Comparison of ENCODE assay signal across 13 cellular contexts in genomic region chr4:139841464-139842195, GRCh38.
DNase-seq lines count a peak whose midpoint lies in the region; ATAC-seq and TF ChIP-seq lines count a peak whose summit lies in the region.
"Had no signal": no experiment of that assay in that cellular context is flagged by ENCODE, and none has a peak within 500 bp of the region (broad histone marks: within the 10 kb centered on the region; RNA-seq: fewer than 3 reads in every experiment).

No MANE protein-coding gene starts in this region.

- TF ChIP-seq CTCF in brain (conservative IDR thresholded peaks at IDR 0.05) (peak in 1 of 2 experiments; percentile 35), nephron (IDR thresholded peaks at IDR 0.05; ENCODE audit: unreplicated experiment in 3 of 3) (no peak), foreskin fibroblast (IDR thresholded peaks at IDR 0.05; ENCODE audit: low read depth, low read length) (no peak)

- H3K4me1 Mint-ChIP-seq in brain (peaks cover 78% of the 10 kb centered on the region), nephron (peaks cover 44% of the 10 kb centered on the region)

- no peak overlapping the region for H3K9ac ChIP-seq in HUES48 (ENCODE audit: low read depth, low read length)

- no peaks in the 10 kb centered on the region for H3K36me3 ChIP-seq in HUES48 (ENCODE audit: control insufficient read depth, insufficient read depth, low read length)
- H3K36me3 ChIP-seq: SJSA1 had no signal

- peak overlapping the region; percentile 32 for H3K27ac ChIP-seq in HUES48 (ENCODE audit: low read depth, low read length)
- H3K27ac ChIP-seq: SJSA1 had no signal

- H3K27me3 ChIP-seq in HUES48 (ENCODE audit: control insufficient read depth, insufficient read depth, low read length), result no peaks in the 10 kb centered on the region
- H3K27me3 ChIP-seq: SJSA1 had no signal

- H3K9me3 ChIP-seq in HUES48 (ENCODE audit: control insufficient read depth, insufficient read depth, low read length), result no peaks in the 10 kb centered on the region
- H3K9me3 ChIP-seq: SJSA1 had no signal

- ATAC-seq in GM18502 (IDR thresholded peaks at IDR 0.05; ENCODE audit: poor library complexity, unreplicated experiment) (no peak), HG03095 (IDR thresholded peaks at IDR 0.05; ENCODE audit: unreplicated experiment) (no peak)

- no peaks in the 10 kb centered on the region for H3K4me1 ChIP-seq in HUES48 (ENCODE audit: control insufficient read depth, insufficient read depth, low read length)
- H3K4me1 ChIP-seq: SJSA1 had no signal

- H3K27me3 Mint-ChIP-seq in brain (peaks cover 4% of the 10 kb centered on the region), nephron (ENCODE audit: low read depth) (no peaks in the 10 kb centered on the region)
- H3K27me3 Mint-ChIP-seq: activated naive CD8-positive, alpha-beta T cell; stimulated activated naive CD8-positive, alpha-beta T cell treated with anti-CD3 and anti-CD28 coated beads, Interleukin-15, Interleukin-2, amounts not matched to agents 100 ng/mL and 50 ng/mL, for 24 hours had no signal

- DNase-seq in NCI-H2081 treated with DMSO at 0.1 percent for 48 hours (lab: John Stamatoyannopoulos, UW) (peak; percentile 90), foreskin fibroblast (no peak), globus pallidus (ENCODE audit: low spot score) (no peak)
- DNase-seq: MM.1S; stimulated activated CD4-positive, alpha-beta T cell treated with anti-CD3 and anti-CD28 coated beads, Interleukin-15, amount 100 ng/mL, for 24 hours had no signal

- H3K27ac Mint-ChIP-seq in brain (peak overlapping the region in 3 of 5 experiments; percentile 61 to 96 (median 88)), nephron (peak overlapping the region; percentile 55 to 74 (median 71))
- H3K27ac Mint-ChIP-seq: activated naive CD8-positive, alpha-beta T cell; stimulated activated naive CD8-positive, alpha-beta T cell treated with anti-CD3 and anti-CD28 coated beads, Interleukin-15, Interleukin-2, amounts not matched to agents 100 ng/mL and 50 ng/mL, for 24 hours had no signal

- H3K36me3 Mint-ChIP-seq in brain (no peaks in the 10 kb centered on the region), nephron (ENCODE audit: low read depth) (no peaks in the 10 kb centered on the region)

- H3K4me3 Mint-ChIP-seq in brain (peak overlapping the region in 4 of 5 experiments; percentile 3 to 63 (median 37)), nephron (no peak overlapping the region)
- H3K4me3 Mint-ChIP-seq: activated naive CD8-positive, alpha-beta T cell; stimulated activated naive CD8-positive, alpha-beta T cell treated with anti-CD3 and anti-CD28 coated beads, Interleukin-15, Interleukin-2, amounts not matched to agents 100 ng/mL and 50 ng/mL, for 24 hours had no signal

- no peak overlapping the region for H3K4me3 ChIP-seq in HUES48 (ENCODE audit: low read depth, low read length)
- H3K4me3 ChIP-seq in foreskin fibroblast (ENCODE audit: low read depth in 1 of 2, low read length in 2 of 2), result no peak overlapping the region
- H3K4me3 ChIP-seq: SJSA1 had no signal

- H3K9me3 Mint-ChIP-seq in brain (peaks cover 0 to 3% (median 0%) of the 10 kb centered on the region in 5 experiments), nephron (no peaks in the 10 kb centered on the region)
- H3K9me3 Mint-ChIP-seq: stimulated activated naive CD8-positive, alpha-beta T cell treated with anti-CD3 and anti-CD28 coated beads, Interleukin-15, Interleukin-2, amounts not matched to agents 100 ng/mL and 50 ng/mL, for 24 hours had no signal

Comparison
In these comparisons a context has a peak if more than half of its experiments do, and no peak if none do; other contexts are left out.
1. H3K4me3 Mint-ChIP-seq: peak in brain (4 of 5); none in nephron (0 of 3).